In the genomic region with DNA sequence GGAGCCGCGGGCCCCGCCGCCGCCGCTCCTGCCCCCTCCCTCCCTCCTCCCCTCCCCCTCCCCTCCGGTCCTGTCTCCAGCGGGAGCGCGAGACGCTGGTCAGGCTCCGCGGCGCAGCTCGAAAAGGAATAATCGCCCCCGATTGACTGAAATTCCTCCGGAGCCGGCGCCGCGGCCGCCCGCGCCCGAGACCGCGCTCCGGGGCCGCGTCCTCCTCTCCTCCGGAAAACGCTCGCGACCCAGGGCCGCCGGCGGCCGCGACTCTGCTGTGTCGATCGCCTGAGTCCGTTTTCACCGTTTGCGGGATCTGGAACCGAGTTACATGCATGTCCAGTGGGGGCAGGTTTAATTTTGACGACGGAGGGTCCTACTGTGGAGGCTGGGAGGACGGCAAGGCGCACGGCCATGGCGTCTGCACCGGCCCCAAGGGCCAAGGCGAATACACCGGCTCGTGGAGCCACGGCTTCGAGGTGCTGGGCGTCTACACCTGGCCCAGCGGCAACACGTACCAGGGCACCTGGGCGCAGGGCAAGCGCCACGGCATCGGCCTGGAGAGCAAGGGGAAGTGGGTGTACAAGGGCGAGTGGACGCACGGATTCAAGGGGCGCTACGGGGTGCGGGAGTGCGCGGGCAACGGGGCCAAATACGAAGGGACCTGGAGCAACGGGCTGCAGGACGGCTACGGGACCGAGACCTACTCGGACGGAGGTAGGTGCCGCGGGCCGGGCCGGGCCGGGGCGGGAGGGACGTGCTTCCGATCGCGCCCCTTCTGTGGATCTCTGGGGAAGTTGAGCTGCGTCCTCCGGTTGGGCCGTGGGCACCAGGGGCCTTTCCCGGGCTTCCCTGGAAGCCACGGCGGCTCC, we compare ENCODE assay signal across 3 cellular contexts.
TF ChIP-seq lines count a peak whose summit lies in the region.

No MANE protein-coding gene starts in this region.

TF ChIP-seq in SK-N-SH, 30 proteins besides CTCF, POLR2A, EP300 and RAD21:
- 0 out of 2 replicates have a peak, but pooled peaks have one; percentile 48 for TF ChIP-seq EZH2phosphoT487 (IDR thresholded peaks at IDR 0.05; ENCODE audit: borderline replicate concordance, low read depth)
- TF ChIP-seq CHD2 (IDR thresholded peaks at IDR 0.05; ENCODE audit: low read length, partially characterized antibody), result no peak

TF ChIP-seq in SK-N-SH treated with all-trans-retinoic acid at 6 μM for 48 hours, 23 proteins besides CTCF, POLR2A, EP300 and RAD21:
- TF ChIP-seq, protein P1, sequence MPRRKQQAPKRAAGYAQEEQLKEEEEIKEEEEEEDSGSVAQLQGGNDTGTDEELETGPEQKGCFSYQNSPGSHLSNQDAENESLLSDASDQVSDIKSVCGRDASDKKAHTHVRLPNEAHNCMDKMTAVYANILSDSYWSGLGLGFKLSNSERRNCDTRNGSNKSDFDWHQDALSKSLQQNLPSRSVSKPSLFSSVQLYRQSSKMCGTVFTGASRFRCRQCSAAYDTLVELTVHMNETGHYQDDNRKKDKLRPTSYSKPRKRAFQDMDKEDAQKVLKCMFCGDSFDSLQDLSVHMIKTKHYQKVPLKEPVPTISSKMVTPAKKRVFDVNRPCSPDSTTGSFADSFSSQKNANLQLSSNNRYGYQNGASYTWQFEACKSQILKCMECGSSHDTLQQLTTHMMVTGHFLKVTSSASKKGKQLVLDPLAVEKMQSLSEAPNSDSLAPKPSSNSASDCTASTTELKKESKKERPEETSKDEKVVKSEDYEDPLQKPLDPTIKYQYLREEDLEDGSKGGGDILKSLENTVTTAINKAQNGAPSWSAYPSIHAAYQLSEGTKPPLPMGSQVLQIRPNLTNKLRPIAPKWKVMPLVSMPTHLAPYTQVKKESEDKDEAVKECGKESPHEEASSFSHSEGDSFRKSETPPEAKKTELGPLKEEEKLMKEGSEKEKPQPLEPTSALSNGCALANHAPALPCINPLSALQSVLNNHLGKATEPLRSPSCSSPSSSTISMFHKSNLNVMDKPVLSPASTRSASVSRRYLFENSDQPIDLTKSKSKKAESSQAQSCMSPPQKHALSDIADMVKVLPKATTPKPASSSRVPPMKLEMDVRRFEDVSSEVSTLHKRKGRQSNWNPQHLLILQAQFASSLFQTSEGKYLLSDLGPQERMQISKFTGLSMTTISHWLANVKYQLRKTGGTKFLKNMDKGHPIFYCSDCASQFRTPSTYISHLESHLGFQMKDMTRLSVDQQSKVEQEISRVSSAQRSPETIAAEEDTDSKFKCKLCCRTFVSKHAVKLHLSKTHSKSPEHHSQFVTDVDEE (CRISPR knock-in tag; IDR thresholded peaks at IDR 0.05), result no peak
- no peak for TF ChIP-seq ZNF8 (CRISPR knock-in tag; IDR thresholded peaks at IDR 0.05)
- TF ChIP-seq, protein P2, sequence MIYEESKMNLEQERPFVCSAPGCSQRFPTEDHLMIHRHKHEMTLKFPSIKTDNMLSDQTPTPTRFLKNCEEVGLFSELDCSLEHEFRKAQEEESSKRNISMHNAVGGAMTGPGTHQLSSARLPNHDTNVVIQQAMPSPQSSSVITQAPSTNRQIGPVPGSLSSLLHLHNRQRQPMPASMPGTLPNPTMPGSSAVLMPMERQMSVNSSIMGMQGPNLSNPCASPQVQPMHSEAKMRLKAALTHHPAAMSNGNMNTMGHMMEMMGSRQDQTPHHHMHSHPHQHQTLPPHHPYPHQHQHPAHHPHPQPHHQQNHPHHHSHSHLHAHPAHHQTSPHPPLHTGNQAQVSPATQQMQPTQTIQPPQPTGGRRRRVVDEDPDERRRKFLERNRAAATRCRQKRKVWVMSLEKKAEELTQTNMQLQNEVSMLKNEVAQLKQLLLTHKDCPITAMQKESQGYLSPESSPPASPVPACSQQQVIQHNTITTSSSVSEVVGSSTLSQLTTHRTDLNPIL (CRISPR knock-in tag; IDR thresholded peaks at IDR 0.05; ENCODE audit: low read depth), result no peak
- no peak for TF ChIP-seq TCF4 (CRISPR knock-in tag; IDR thresholded peaks at IDR 0.05; ENCODE audit: borderline replicate concordance)
- no peak for TF ChIP-seq BACH2 (CRISPR knock-in tag; IDR thresholded peaks at IDR 0.05; ENCODE audit: borderline replicate concordance)
- TF ChIP-seq PPARA (CRISPR knock-in tag; IDR thresholded peaks at IDR 0.05; ENCODE audit: borderline replicate concordance), result no peak
- TF ChIP-seq ARNTL (CRISPR knock-in tag; IDR thresholded peaks at IDR 0.05; ENCODE audit: borderline replicate concordance, low read depth), result no peak
- no peak for TF ChIP-seq CSDC2 (CRISPR knock-in tag; IDR thresholded peaks at IDR 0.05)
- no peak for TF ChIP-seq GLIS3 (CRISPR knock-in tag; IDR thresholded peaks at IDR 0.05)
- no peak for TF ChIP-seq ZNF70 (CRISPR knock-in tag; IDR thresholded peaks at IDR 0.05)
- TF ChIP-seq ZFP3 (CRISPR knock-in tag; IDR thresholded peaks at IDR 0.05), result no peak
- TF ChIP-seq ZC3H10 (CRISPR knock-in tag; IDR thresholded peaks at IDR 0.05), result no peak
- TF ChIP-seq ISL1 (CRISPR knock-in tag; IDR thresholded peaks at IDR 0.05), result no peak
- no peak for TF ChIP-seq ESRRG (CRISPR knock-in tag; IDR thresholded peaks at IDR 0.05)
- TF ChIP-seq, protein P3, sequence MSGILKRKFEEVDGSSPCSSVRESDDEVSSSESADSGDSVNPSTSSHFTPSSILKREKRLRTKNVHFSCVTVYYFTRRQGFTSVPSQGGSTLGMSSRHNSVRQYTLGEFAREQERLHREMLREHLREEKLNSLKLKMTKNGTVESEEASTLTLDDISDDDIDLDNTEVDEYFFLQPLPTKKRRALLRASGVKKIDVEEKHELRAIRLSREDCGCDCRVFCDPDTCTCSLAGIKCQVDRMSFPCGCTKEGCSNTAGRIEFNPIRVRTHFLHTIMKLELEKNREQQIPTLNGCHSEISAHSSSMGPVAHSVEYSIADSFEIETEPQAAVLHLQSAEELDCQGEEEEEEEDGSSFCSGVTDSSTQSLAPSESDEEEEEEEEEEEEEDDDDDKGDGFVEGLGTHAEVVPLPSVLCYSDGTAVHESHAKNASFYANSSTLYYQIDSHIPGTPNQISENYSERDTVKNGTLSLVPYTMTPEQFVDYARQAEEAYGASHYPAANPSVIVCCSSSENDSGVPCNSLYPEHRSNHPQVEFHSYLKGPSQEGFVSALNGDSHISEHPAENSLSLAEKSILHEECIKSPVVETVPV (CRISPR knock-in tag; IDR thresholded peaks at IDR 0.05), result no peak
- no peak for TF ChIP-seq OSR1 (CRISPR knock-in tag; IDR thresholded peaks at IDR 0.05)

TF ChIP-seq in H1, 55 proteins besides CTCF, POLR2A, EP300 and RAD21 (continues in another document):
- no peak for TF ChIP-seq ZNF274 (IDR thresholded peaks at IDR 0.05; ENCODE audit: borderline replicate concordance, extremely low read depth, low read length)
- TF ChIP-seq, protein P4, sequence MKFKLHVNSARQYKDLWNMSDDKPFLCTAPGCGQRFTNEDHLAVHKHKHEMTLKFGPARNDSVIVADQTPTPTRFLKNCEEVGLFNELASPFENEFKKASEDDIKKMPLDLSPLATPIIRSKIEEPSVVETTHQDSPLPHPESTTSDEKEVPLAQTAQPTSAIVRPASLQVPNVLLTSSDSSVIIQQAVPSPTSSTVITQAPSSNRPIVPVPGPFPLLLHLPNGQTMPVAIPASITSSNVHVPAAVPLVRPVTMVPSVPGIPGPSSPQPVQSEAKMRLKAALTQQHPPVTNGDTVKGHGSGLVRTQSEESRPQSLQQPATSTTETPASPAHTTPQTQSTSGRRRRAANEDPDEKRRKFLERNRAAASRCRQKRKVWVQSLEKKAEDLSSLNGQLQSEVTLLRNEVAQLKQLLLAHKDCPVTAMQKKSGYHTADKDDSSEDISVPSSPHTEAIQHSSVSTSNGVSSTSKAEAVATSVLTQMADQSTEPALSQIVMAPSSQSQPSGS (IDR thresholded peaks at IDR 0.05; ENCODE audit: low read length), result no peak
- TF ChIP-seq, protein P5, sequence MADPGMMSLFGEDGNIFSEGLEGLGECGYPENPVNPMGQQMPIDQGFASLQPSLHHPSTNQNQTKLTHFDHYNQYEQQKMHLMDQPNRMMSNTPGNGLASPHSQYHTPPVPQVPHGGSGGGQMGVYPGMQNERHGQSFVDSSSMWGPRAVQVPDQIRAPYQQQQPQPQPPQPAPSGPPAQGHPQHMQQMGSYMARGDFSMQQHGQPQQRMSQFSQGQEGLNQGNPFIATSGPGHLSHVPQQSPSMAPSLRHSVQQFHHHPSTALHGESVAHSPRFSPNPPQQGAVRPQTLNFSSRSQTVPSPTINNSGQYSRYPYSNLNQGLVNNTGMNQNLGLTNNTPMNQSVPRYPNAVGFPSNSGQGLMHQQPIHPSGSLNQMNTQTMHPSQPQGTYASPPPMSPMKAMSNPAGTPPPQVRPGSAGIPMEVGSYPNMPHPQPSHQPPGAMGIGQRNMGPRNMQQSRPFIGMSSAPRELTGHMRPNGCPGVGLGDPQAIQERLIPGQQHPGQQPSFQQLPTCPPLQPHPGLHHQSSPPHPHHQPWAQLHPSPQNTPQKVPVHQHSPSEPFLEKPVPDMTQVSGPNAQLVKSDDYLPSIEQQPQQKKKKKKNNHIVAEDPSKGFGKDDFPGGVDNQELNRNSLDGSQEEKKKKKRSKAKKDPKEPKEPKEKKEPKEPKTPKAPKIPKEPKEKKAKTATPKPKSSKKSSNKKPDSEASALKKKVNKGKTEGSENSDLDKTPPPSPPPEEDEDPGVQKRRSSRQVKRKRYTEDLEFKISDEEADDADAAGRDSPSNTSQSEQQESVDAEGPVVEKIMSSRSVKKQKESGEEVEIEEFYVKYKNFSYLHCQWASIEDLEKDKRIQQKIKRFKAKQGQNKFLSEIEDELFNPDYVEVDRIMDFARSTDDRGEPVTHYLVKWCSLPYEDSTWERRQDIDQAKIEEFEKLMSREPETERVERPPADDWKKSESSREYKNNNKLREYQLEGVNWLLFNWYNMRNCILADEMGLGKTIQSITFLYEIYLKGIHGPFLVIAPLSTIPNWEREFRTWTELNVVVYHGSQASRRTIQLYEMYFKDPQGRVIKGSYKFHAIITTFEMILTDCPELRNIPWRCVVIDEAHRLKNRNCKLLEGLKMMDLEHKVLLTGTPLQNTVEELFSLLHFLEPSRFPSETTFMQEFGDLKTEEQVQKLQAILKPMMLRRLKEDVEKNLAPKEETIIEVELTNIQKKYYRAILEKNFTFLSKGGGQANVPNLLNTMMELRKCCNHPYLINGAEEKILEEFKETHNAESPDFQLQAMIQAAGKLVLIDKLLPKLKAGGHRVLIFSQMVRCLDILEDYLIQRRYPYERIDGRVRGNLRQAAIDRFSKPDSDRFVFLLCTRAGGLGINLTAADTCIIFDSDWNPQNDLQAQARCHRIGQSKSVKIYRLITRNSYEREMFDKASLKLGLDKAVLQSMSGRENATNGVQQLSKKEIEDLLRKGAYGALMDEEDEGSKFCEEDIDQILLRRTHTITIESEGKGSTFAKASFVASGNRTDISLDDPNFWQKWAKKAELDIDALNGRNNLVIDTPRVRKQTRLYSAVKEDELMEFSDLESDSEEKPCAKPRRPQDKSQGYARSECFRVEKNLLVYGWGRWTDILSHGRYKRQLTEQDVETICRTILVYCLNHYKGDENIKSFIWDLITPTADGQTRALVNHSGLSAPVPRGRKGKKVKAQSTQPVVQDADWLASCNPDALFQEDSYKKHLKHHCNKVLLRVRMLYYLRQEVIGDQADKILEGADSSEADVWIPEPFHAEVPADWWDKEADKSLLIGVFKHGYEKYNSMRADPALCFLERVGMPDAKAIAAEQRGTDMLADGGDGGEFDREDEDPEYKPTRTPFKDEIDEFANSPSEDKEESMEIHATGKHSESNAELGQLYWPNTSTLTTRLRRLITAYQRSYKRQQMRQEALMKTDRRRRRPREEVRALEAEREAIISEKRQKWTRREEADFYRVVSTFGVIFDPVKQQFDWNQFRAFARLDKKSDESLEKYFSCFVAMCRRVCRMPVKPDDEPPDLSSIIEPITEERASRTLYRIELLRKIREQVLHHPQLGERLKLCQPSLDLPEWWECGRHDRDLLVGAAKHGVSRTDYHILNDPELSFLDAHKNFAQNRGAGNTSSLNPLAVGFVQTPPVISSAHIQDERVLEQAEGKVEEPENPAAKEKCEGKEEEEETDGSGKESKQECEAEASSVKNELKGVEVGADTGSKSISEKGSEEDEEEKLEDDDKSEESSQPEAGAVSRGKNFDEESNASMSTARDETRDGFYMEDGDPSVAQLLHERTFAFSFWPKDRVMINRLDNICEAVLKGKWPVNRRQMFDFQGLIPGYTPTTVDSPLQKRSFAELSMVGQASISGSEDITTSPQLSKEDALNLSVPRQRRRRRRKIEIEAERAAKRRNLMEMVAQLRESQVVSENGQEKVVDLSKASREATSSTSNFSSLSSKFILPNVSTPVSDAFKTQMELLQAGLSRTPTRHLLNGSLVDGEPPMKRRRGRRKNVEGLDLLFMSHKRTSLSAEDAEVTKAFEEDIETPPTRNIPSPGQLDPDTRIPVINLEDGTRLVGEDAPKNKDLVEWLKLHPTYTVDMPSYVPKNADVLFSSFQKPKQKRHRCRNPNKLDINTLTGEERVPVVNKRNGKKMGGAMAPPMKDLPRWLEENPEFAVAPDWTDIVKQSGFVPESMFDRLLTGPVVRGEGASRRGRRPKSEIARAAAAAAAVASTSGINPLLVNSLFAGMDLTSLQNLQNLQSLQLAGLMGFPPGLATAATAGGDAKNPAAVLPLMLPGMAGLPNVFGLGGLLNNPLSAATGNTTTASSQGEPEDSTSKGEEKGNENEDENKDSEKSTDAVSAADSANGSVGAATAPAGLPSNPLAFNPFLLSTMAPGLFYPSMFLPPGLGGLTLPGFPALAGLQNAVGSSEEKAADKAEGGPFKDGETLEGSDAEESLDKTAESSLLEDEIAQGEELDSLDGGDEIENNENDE (IDR thresholded peaks at IDR 0.05; ENCODE audit: insufficient replicate concordance, low read length), result no peak
- TF ChIP-seq EZH2 (IDR thresholded peaks at IDR 0.05; ENCODE audit: low read depth, low read length, severe bottlenecking), result no peak
- 0 out of 2 replicates have a peak, but pooled peaks have one; percentile 33 for TF ChIP-seq YY1 (IDR thresholded peaks at IDR 0.05; ENCODE audit: low read depth, low read length)
- TF ChIP-seq PHF8 (conservative IDR thresholded peaks at IDR 0.05; ENCODE audit: low read depth, low read length), result no peak
- TF ChIP-seq RBBP5 (IDR thresholded peaks at IDR 0.05; ENCODE audit: borderline replicate concordance, low read depth, low read length), result peak; percentile 71; the same call in 1 of the 2 replicates
- no peak for TF ChIP-seq GABPA (IDR thresholded peaks at IDR 0.05; ENCODE audit: borderline replicate concordance, insufficient read depth, low read length)
- TF ChIP-seq POU5F1 (IDR thresholded peaks at IDR 0.05; ENCODE audit: low read depth, low read length), result no peak
- TF ChIP-seq ASH2L (IDR thresholded peaks at IDR 0.05; ENCODE audit: low read length), result peak; percentile 61
- TF ChIP-seq CHD1 (IDR thresholded peaks at IDR 0.05; ENCODE audit: low read depth, low read length), result no peak
- no peak; a peak in 1 of 4 replicates for TF ChIP-seq SIN3A (conservative IDR thresholded peaks at IDR 0.05 in 1 of 2, IDR thresholded peaks at IDR 0.05 in 1 of 2; ENCODE audit: low read depth in 1 of 2, low read length in 2 of 2)
- TF ChIP-seq KDM5A (IDR thresholded peaks at IDR 0.05; ENCODE audit: low read length), result no peak
- no peak for TF ChIP-seq CHD2 (IDR thresholded peaks at IDR 0.05; ENCODE audit: low read length)
- no peak for TF ChIP-seq SP1 (IDR thresholded peaks at IDR 0.05; ENCODE audit: low read depth, low read length)
- TF ChIP-seq EGR1 (IDR thresholded peaks at IDR 0.05; ENCODE audit: borderline replicate concordance, low read depth, low read length), result no peak
- TF ChIP-seq GTF2F1 (IDR thresholded peaks at IDR 0.05; ENCODE audit: borderline replicate concordance, low read depth, low read length), result no peak
- no peak for TF ChIP-seq BCL11A (IDR thresholded peaks at IDR 0.05; ENCODE audit: low read depth in 2 of 2, low read length in 2 of 2)
- peak; percentile 88 for TF ChIP-seq KDM4A (IDR thresholded peaks at IDR 0.05; ENCODE audit: low read depth, low read length, severe bottlenecking)
- TF ChIP-seq KDM1A (IDR thresholded peaks at IDR 0.05; ENCODE audit: borderline replicate concordance, low read length), result no peak
- TF ChIP-seq SAP30 (IDR thresholded peaks at IDR 0.05; ENCODE audit: insufficient read depth, insufficient replicate concordance, low read length), result no peak
- TF ChIP-seq RNF2 (IDR thresholded peaks at IDR 0.05; ENCODE audit: borderline replicate concordance, low read depth, low read length, missing control alignments, poor library complexity, severe bottlenecking), result no peak
- no peak for TF ChIP-seq MAFK (IDR thresholded peaks at IDR 0.05; ENCODE audit: low read depth, low read length)
- TF ChIP-seq CREB1 (IDR thresholded peaks at IDR 0.05), result 0 out of 2 replicates have a peak, but pooled peaks have one; percentile 6
- no peak for TF ChIP-seq BACH1 (IDR thresholded peaks at IDR 0.05; ENCODE audit: low read length)
- no peak for TF ChIP-seq SP4 (IDR thresholded peaks at IDR 0.05; ENCODE audit: low read length)
